Comparison of ENCODE assay signal across 17 cellular contexts in the genomic region with DNA sequence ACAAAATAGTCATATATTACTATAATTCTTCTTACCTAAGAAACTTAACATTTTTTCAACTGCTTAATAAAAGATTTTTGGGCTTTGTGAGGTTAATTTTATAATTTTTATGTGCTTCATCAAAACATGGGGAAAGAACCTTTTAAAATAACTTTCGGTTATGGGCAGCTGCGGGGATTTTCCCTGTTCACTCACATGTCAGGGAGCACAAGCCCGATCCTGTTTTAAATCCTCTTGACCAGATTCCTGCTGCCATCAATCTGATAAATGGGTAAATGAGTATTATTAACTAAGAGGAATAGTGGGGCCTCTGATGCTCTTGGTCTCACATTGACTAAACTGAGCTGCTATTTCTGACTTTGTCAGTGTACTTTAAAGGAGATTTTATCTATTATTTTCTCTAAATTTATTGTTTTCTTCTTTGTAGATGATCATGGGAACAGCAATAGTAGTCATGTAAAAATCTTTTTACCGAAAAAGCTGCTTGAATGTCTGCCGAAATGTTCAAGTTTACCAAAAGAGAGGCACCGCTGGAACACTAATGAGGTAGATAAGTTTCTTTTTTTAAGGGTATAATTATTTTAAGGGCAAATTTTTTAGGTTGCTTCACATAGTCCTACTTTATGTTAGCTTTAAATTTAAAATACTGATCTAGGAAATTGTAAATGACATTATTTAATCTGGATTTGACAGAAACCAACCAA. TPM values are rescaled to one million over a fixed set of nuclear protein-coding genes. Genes with fewer than 3 reads are reported as not detected.
DNase-seq lines count a peak whose midpoint lies in the region; ATAC-seq and TF ChIP-seq lines count a peak whose summit lies in the region.
"Had no signal": no experiment of that assay in that cellular context is flagged by ENCODE, and none has a peak within 500 bp of the region (broad histone marks: within the 10 kb centered on the region; RNA-seq: fewer than 3 reads in every experiment).

No MANE protein-coding gene starts in this region.

- H3K27ac ChIP-seq in adrenal gland (peak overlapping the region in 4 of 5 donors; percentile 5 to 68 (median 54)), tibial artery (peak overlapping the region; percentile 72 to 79)
- H3K27ac ChIP-seq: GM23248, SJCRH30 had no signal

- no peak overlapping the region for H3K4me3 Mint-ChIP-seq in mesothelial cell of epicardium

- intact Hi-C loops in adrenal gland (cut with DNase I) = no loop called here
- intact Hi-C loops in tibial artery (cut with DNase I; ENCODE audit: low total_unique reads) = no loop called here

- TF ChIP-seq CTCF in adrenal gland (IDR thresholded peaks at IDR 0.05) (no peak), mesothelial cell of epicardium (IDR thresholded peaks at IDR 0.05; ENCODE audit: unreplicated experiment) (no peak), tibial artery (IDR thresholded peaks at IDR 0.05) (no peak)

- peaks cover 9% of the 10 kb centered on the region for H3K36me3 Mint-ChIP-seq in mesothelial cell of epicardium

- H3K9me3 ChIP-seq in adrenal gland (replicated peaks in 1 of 3) (no peaks in the 10 kb centered on the region), endocrine pancreas (ENCODE audit: control insufficient read depth, low read length) (no peaks in the 10 kb centered on the region), tibial artery (no peaks in the 10 kb centered on the region)
- H3K9me3 ChIP-seq: SJCRH30 had no signal

- H3K4me1 ChIP-seq in adrenal gland (replicated peaks in 1 of 2) (peaks cover 21 to 79% of the 10 kb centered on the region in 2 donors), endocrine pancreas (ENCODE audit: control insufficient read depth, insufficient read depth, low read length) (peaks cover 52% of the 10 kb centered on the region), tibial artery (peaks cover 0 to 97% (median 45%) of the 10 kb centered on the region in 4 donors)

- no peaks in the 10 kb centered on the region for H3K27me3 ChIP-seq in adrenal gland
- no peaks in the 10 kb centered on the region for H3K27me3 ChIP-seq in endocrine pancreas (ENCODE audit: control insufficient read depth, insufficient read depth, low read length)
- no peaks in the 10 kb centered on the region for H3K27me3 ChIP-seq in tibial artery
- H3K27me3 ChIP-seq: SJCRH30 had no signal

- no peaks in the 10 kb centered on the region for H3K9me3 Mint-ChIP-seq in mesothelial cell of epicardium

- 62 to 68% (median 62%) methylated on average over 6 of the region's 6 CpGs for WGBS in adrenal gland, 4 donors

- H3K27me3 Mint-ChIP-seq in mesothelial cell of epicardium (ENCODE audit: low read depth) = no peaks in the 10 kb centered on the region

- peak overlapping the region in 1 of 4 donors; percentile 9 for H3K4me3 ChIP-seq in adrenal gland
- peak overlapping the region; percentile 57 for H3K4me3 ChIP-seq in endocrine pancreas (ENCODE audit: control insufficient read depth, insufficient read depth, low read length)
- H3K4me3 ChIP-seq in tibial artery = peak overlapping the region in 1 of 2 donors; percentile 17
- H3K4me3 ChIP-seq: GM23248, K562, SJCRH30 had no signal

- ATAC-seq in GM18511 (IDR thresholded peaks at IDR 0.05; ENCODE audit: unreplicated experiment) = no peak
- ATAC-seq: K562 had no signal

- H3K36me3 ChIP-seq in adrenal gland (replicated peaks in 1 of 2) (peaks cover 0 to 3% of the 10 kb centered on the region in 2 donors), endocrine pancreas (ENCODE audit: control insufficient read depth, insufficient read depth, low read length) (no peaks in the 10 kb centered on the region), tibial artery (no peaks in the 10 kb centered on the region)

- H3K4me1 Mint-ChIP-seq in mesothelial cell of epicardium = peaks cover 59% of the 10 kb centered on the region

- peak overlapping the region; percentile 41 for H3K27ac Mint-ChIP-seq in mesothelial cell of epicardium

- DNase-seq in adrenal gland = peak in 1 of 7 donors; percentile 22
- no peak for DNase-seq in mesothelial cell of epicardium (ENCODE audit: low spot score in 2 of 2, unreplicated experiment in 2 of 2)
- no peak for DNase-seq in tibial artery
- DNase-seq in foreskin melanocyte = no peak
- DNase-seq in EL = no peak
- DNase-seq: ACHN, COR-L47, GM23248, MV-4-11, NCI-H1417, NCI-H1930, NCI-H526 treated with DMSO at 0.1 percent for 48 hours, RPMI8226, SJCRH30 had no signal

- no peak for TF ChIP-seq POLR2A in adrenal gland (IDR thresholded peaks at IDR 0.05)

- H3K9ac ChIP-seq in endocrine pancreas (ENCODE audit: control insufficient read depth, insufficient read depth, low read length) = no peak overlapping the region
- H3K9ac ChIP-seq: GM23248 had no signal

RNA-seq across cellular contexts. Expression of a gene that starts 39.6 kb away (rescaled TPM):
- 100 to 1,000 TPM in 2 of 8 donors, 10 to 100 TPM in 6; 62.9 to 129 (median 77.4) TPM for total RNA-seq in adrenal gland
- polyA plus RNA-seq in adrenal gland = 100 to 1,000 TPM; 114 to 141 (median 131) TPM
- total RNA-seq in mesothelial cell of epicardium = 70.4 to 78.3 TPM (median 71.4 TPM) in 3 replicates
